ENCODE assay signal across 30 cellular contexts in genomic region chr18:46429130-46429529, GRCh38.
"Had no signal": no experiment of that assay in that cellular context is flagged by ENCODE, and none has a peak within 500 bp of the region (broad histone marks: within the 10 kb centered on the region; RNA-seq: fewer than 3 reads in every experiment).

No MANE protein-coding gene starts in this region.

- H3K4me3 Mint-ChIP-seq: naive thymus-derived CD4-positive, alpha-beta T cell; natural killer cell; nephron; neural progenitor cell; stimulated activated memory B cell treated with anti-CD40 and anti-IgM and Interleukin-4, amounts not matched to agents 10 μg/mL and 1 μg/mL and 100 μg/mL, for 72 hours had no signal

- H3K27me3 Mint-ChIP-seq: progenitor cell of endocrine pancreas had no signal

- H2AFZ ChIP-seq: neural progenitor cell, parathyroid adenoma had no signal

- H3K36me3 ChIP-seq: neural progenitor cell, ovary, spleen, stomach, thoracic aorta, thyroid gland, tibial nerve, upper lobe of left lung, uterus had no signal

- H3K4me2 ChIP-seq: neural progenitor cell, smooth muscle cell had no signal

- H3K27me3 ChIP-seq: neural progenitor cell, ovary, thyroid gland, tibial nerve, upper lobe of left lung, uterus had no signal

- DNase-seq: natural killer cell; occipital lobe; ovary; posterior cingulate gyrus; right cardiac atrium; spleen; stimulated activated CD4-positive, alpha-beta T cell treated with anti-CD3 and anti-CD28 coated beads, Interleukin-12 subunit alpha, Interleukin-12 subunit beta, amount 100 ng/mL, for 4 hours; stimulated activated CD4-positive, alpha-beta T cell treated with anti-CD3 and anti-CD28 coated beads, Interleukin-1b, Interleukin-23, amount 100 ng/mL, for 48 hours; stimulated activated CD4-positive, alpha-beta T cell treated with anti-CD3 and anti-CD28 coated beads, Interleukin-4, amount 100 ng/mL, for 1 hour; stimulated activated CD4-positive, alpha-beta T cell treated with anti-CD3 and anti-CD28 coated beads, Interleukin-4, amount 100 ng/mL, for 4 hours; stimulated activated CD8-positive, alpha-beta memory T cell treated with anti-CD3 and anti-CD28 coated beads, Interleukin-4, amount 100 ng/mL, for 48 hours; stimulated activated naive CD4-positive, alpha-beta T cell; stimulated activated naive CD8-positive, alpha-beta T cell treated with anti-CD3 and anti-CD28 coated beads, Interleukin-15, Interleukin-2, amounts not matched to agents 100 U/mL and 50 U/mL, for 24 hours; stomach; thyroid gland; trophoblast cell; upper lobe of left lung; uterus had no signal

- H3K4me1 ChIP-seq: spleen, stomach, tibial nerve, upper lobe of left lung, uterus had no signal

- H3K36me3 Mint-ChIP-seq: naive thymus-derived CD4-positive, alpha-beta T cell; natural killer cell; neural progenitor cell; stimulated activated memory B cell treated with anti-CD40 and anti-IgM and Interleukin-4, amounts not matched to agents 10 μg/mL and 1 μg/mL and 100 μg/mL, for 72 hours had no signal

- H3K9me3 Mint-ChIP-seq: naive thymus-derived CD4-positive, alpha-beta T cell; natural killer cell; nephron; neural progenitor cell; stimulated activated memory B cell treated with anti-CD40 and anti-IgM and Interleukin-4, amounts not matched to agents 10 μg/mL and 1 μg/mL and 100 μg/mL, for 72 hours had no signal

- H3K27ac Mint-ChIP-seq: nephron; neural progenitor cell; stimulated activated memory B cell treated with anti-CD40 and anti-IgM and Interleukin-4, amounts not matched to agents 10 μg/mL and 1 μg/mL and 100 μg/mL, for 72 hours had no signal

- H3K27ac ChIP-seq: neural progenitor cell, ovary, parathyroid adenoma, psoas muscle, skin epidermis, spleen, stomach, thoracic aorta, thyroid gland, tibial nerve, upper lobe of left lung, uterus had no signal

- ATAC-seq: naive thymus-derived CD4-positive, alpha-beta T cell; natural killer cell; right cardiac atrium; sciatic nerve; stimulated activated memory B cell treated with anti-CD40 and anti-IgM and Interleukin-4, amounts not matched to agents 10 μg/mL and 1 μg/mL and 100 μg/mL, for 72 hours; stimulated activated naive CD8-positive, alpha-beta T cell treated with anti-CD3 and anti-CD28 coated beads, Interleukin-15, Interleukin-2, amounts not matched to agents 100 U/mL and 50 U/mL, for 24 hours had no signal

- H3K4me1 Mint-ChIP-seq: naive thymus-derived CD4-positive, alpha-beta T cell; stimulated activated memory B cell treated with anti-CD40 and anti-IgM and Interleukin-4, amounts not matched to agents 10 μg/mL and 1 μg/mL and 100 μg/mL, for 72 hours had no signal

- H3K4me3 ChIP-seq: neural progenitor cell, ovary, psoas muscle, skin epidermis, smooth muscle cell, spleen, stomach, thoracic aorta, thyroid gland, tibial nerve, upper lobe of left lung, uterus had no signal

- H3K79me2 ChIP-seq: parathyroid adenoma had no signal
